In genomic region chr12:33129500-33129899, GRCh38 we compare ENCODE assay signal across 7 cellular contexts.
"Had no signal": no experiment of that assay in that cellular context is flagged by ENCODE, and none has a peak within 500 bp of the region (broad histone marks: within the 10 kb centered on the region; RNA-seq: fewer than 3 reads in every experiment).

No MANE protein-coding gene starts in this region.

- H3K27ac ChIP-seq: HL-60 had no signal

- FAIRE-seq: HepG2, HTR-8/SVneo, K562 had no signal

- H3K27me3 Mint-ChIP-seq: IgD-negative memory B cell had no signal

- ATAC-seq: HepG2, K562 had no signal

- H3K4me3 ChIP-seq: K562 had no signal

- H3K27ac Mint-ChIP-seq: IgD-negative memory B cell had no signal

- DNase-seq: IMR-90, KBM-7 had no signal

- H3K4me1 Mint-ChIP-seq: IgD-negative memory B cell had no signal

- H3K4me3 Mint-ChIP-seq: IgD-negative memory B cell had no signal
